In the genomic region with DNA sequence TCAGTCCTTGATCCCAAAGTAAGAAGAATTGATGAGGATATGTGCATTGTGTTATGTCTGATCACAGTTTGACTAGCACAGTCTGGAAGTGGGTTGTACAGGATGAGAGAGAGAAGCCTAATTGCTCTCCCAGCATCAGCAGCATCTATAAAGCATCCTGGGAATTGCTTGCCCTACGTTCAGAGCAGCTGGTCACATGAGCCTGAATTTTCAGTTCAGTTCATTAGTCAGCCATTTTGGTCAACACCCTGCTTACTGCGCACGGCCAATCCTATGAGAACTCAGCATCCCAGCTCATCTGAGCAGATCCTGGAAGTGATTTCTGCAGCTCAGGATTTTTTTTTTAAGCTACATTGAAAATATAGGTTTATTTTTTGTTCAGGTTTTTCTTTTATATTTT, we compare ENCODE assay signal across 8 cellular contexts. TPM values are rescaled to one million over a fixed set of nuclear protein-coding genes. Genes with fewer than 3 reads are reported as not detected.
DNase-seq lines count a peak whose midpoint lies in the region; ATAC-seq and TF ChIP-seq lines count a peak whose summit lies in the region.

RUFY3 (plus strand) TSS at position 218 of the 400 bp plus-strand sequence. CDS start 610 bp downstream, outside the sequence.

- CTCF ChIA-PET in mammary epithelial cell (lab: Charles Lee; ENCODE audit: low non-redundant PET): interaction anchor here (0.6 to 0.7 kb wide), 3 partner anchors 39 to 216 kb away, joined by 3 to 12 read pairs (median 4); no protein-coding TSS in a partner anchor

- no peak for DNase-seq in activated CD4-positive, alpha-beta T cell treated with anti-CD3 and anti-CD28 coated beads, Interleukin-2, amount 10 ng/mL, durations not matched to agents 24 days and 14 days
- DNase-seq in activated CD4-positive, alpha-beta T cell treated with anti-CD3 and anti-CD28 coated beads, Interleukin-2, amount 50 U/mL, for 4 hours: no peak
- DNase-seq in NCI-H526 treated with DMSO at 0.1 percent for 48 hours (lab: John Stamatoyannopoulos, UW): peak; percentile 83
- DNase-seq in mammary epithelial cell: no peak
- DNase-seq in kidney epithelial cell (ENCODE audit: low read depth): no peak

- BruUV-seq in mammary epithelial cell (replicated peaks; lab: Mats Ljungman, UMichigan): no TSS peak

- intact Hi-C loops in activated CD4-positive, alpha-beta T cell treated with anti-CD3 and anti-CD28 coated beads, Interleukin-2, amount 10 ng/mL, durations not matched to agents 24 days and 14 days (cut with micrococcal nuclease): loop anchor here (2.0 kb wide), 1 partner anchor 15 kb away; no protein-coding TSS in a partner anchor
- intact Hi-C loops in mammary epithelial cell (cut with micrococcal nuclease): loop anchor here (1.0 to 5.0 kb wide), 3 partner anchors 17 to 116 kb away; partner anchors contain the start of genes GRSF1 and UTP3

- H3K27ac Mint-ChIP-seq in activated CD4-positive, alpha-beta T cell treated with anti-CD3 and anti-CD28 coated beads, Interleukin-2, amount 10 ng/mL, durations not matched to agents 24 days and 14 days: peak within 1 kb of the TSS; percentile 67

- H3K36me3 ChIP-seq in mammary epithelial cell (ENCODE audit: insufficient read depth, low read length): no peaks in the 10 kb centered on the region
- no peaks in the 10 kb centered on the region for H3K36me3 ChIP-seq in kidney epithelial cell (ENCODE audit: control insufficient read depth, insufficient read depth, low read length)

- H3K9ac ChIP-seq in mammary epithelial cell (ENCODE audit: insufficient read depth, low read length): no peak within 1 kb of the TSS

- H3K27ac ChIP-seq in mammary epithelial cell (ENCODE audit: insufficient read depth, low read depth, low read length) (no peak within 1 kb of the TSS), skin epidermis (peak within 1 kb of the TSS in 17 of 21 experiments; percentile 22 to 85 (median 65))

- no peaks in the 10 kb centered on the region for H3K27me3 Mint-ChIP-seq in activated CD4-positive, alpha-beta T cell treated with anti-CD3 and anti-CD28 coated beads, Interleukin-2, amount 10 ng/mL, durations not matched to agents 24 days and 14 days

- H3K4me3 ChIP-seq in mammary epithelial cell (replicated peaks in 1 of 3; ENCODE audit: insufficient read depth in 1 of 3, low read depth in 2 of 3, low read length in 3 of 3): no peak within 1 kb of the TSS
- H3K4me3 ChIP-seq in kidney epithelial cell (ENCODE audit: low read depth, low read length): peak within 1 kb of the TSS; percentile 38
- peak within 1 kb of the TSS in 5 of 7 experiments; percentile 16 to 40 (median 22) for H3K4me3 ChIP-seq in skin epidermis

- in situ Hi-C loops in mammary epithelial cell (cut with MboI; ENCODE audit: low sequenced_read_pairs in 2 of 2): no loop called here

- H3K9me3 Mint-ChIP-seq in activated CD4-positive, alpha-beta T cell treated with anti-CD3 and anti-CD28 coated beads, Interleukin-2, amount 10 ng/mL, durations not matched to agents 24 days and 14 days: no peaks in the 10 kb centered on the region

- peaks cover 44% of the 10 kb centered on the region for H3K79me2 ChIP-seq in mammary epithelial cell (ENCODE audit: insufficient read depth, low read length)

- dilution Hi-C loops in mammary epithelial cell (cut with HindIII; ENCODE audit: low sequenced_read_pairs): no loop called here

- no peak within 1 kb of the TSS for H3K4me2 ChIP-seq in mammary epithelial cell (ENCODE audit: insufficient read depth, low read depth, low read length)

- H4K20me1 ChIP-seq in mammary epithelial cell (ENCODE audit: insufficient read depth, low read length): no peaks in the 10 kb centered on the region

- H2AFZ ChIP-seq in mammary epithelial cell (ENCODE audit: low read depth, low read length): no peak within 1 kb of the TSS

- peak within 1 kb of the TSS; percentile 35 for H3K4me3 Mint-ChIP-seq in activated CD4-positive, alpha-beta T cell treated with anti-CD3 and anti-CD28 coated beads, Interleukin-2, amount 10 ng/mL, durations not matched to agents 24 days and 14 days

- ATAC-seq in GM18867 (IDR thresholded peaks at IDR 0.05; ENCODE audit: unreplicated experiment): no peak
- ATAC-seq in HG03439 (IDR thresholded peaks at IDR 0.05; ENCODE audit: unreplicated experiment): no peak

- no peaks in the 10 kb centered on the region for H3K9me3 ChIP-seq in mammary epithelial cell (replicated peaks; ENCODE audit: insufficient read depth, low read length)

- H3K36me3 Mint-ChIP-seq in activated CD4-positive, alpha-beta T cell treated with anti-CD3 and anti-CD28 coated beads, Interleukin-2, amount 10 ng/mL, durations not matched to agents 24 days and 14 days (ENCODE audit: low read depth): no peaks in the 10 kb centered on the region

- 93% methylated on average over 3 of the region's 3 CpGs for WGBS in mammary epithelial cell (ENCODE audit: low coverage, missing lambda C conversion rate)

- H3K4me1 Mint-ChIP-seq in activated CD4-positive, alpha-beta T cell treated with anti-CD3 and anti-CD28 coated beads, Interleukin-2, amount 10 ng/mL, durations not matched to agents 24 days and 14 days: peaks cover 14% of the 10 kb centered on the region

- H3K27me3 ChIP-seq in mammary epithelial cell (ENCODE audit: insufficient read depth, low read length): no peaks in the 10 kb centered on the region
- H3K27me3 ChIP-seq in kidney epithelial cell (ENCODE audit: control insufficient read depth, insufficient read depth, low read length): no peaks in the 10 kb centered on the region

- TF ChIP-seq CTCF in mammary epithelial cell (conservative IDR thresholded peaks at IDR 0.05 in 1 of 2, IDR thresholded peaks at IDR 0.05 in 1 of 2; ENCODE audit: extremely low read depth in 1 of 2, insufficient read depth in 1 of 2, low read depth in 1 of 2, low read length in 2 of 2): no peak
- no peak for TF ChIP-seq CTCF in kidney epithelial cell (IDR thresholded peaks at IDR 0.05; ENCODE audit: insufficient read depth, low read length, poor library complexity, severe bottlenecking)

- peaks cover 13% of the 10 kb centered on the region for H3K4me1 ChIP-seq in mammary epithelial cell (ENCODE audit: insufficient read depth, low read length)

RNA-seq across cellular contexts. Expression of gene RUFY3, which starts in this region (rescaled TPM):
- total RNA-seq in activated CD4-positive, alpha-beta T cell treated with anti-CD3 and anti-CD28 coated beads, Interleukin-2, amount 10 ng/mL, durations not matched to agents 24 days and 14 days: 11.5 and 14.8 TPM in 2 replicates
- total RNA-seq in mammary epithelial cell (10 to 100 TPM; 36.2 to 40.1 TPM), kidney epithelial cell (31.1 and 35.6 TPM in 2 replicates)
- polyA plus RNA-seq in mammary epithelial cell: 7.0 TPM
- polyA minus RNA-seq in mammary epithelial cell: 12.6 TPM

Comparison
In these comparisons a context has a peak if more than half of its experiments do, and no peak if none do; other contexts are left out.
1. H3K4me3 ChIP-seq: peak in kidney epithelial cell (single experiment) and skin epidermis (5 of 7); none in mammary epithelial cell (0 of 3).